ENCODE assay signal across 10 cellular contexts in genomic region chr4:41963105-41963504, GRCh38. TPM values are rescaled to one million over a fixed set of nuclear protein-coding genes. Genes with fewer than 3 reads are reported as not detected.
DNase-seq lines count a peak whose midpoint lies in the region; ATAC-seq and TF ChIP-seq lines count a peak whose summit lies in the region.
"Had no signal": no experiment of that assay in that cellular context is flagged by ENCODE, and none has a peak within 500 bp of the region (broad histone marks: within the 10 kb centered on the region; RNA-seq: fewer than 3 reads in every experiment).

No MANE protein-coding gene starts in this region.

- H3K4me3 Mint-ChIP-seq in chondrocyte (ENCODE audit: unreplicated experiment) (no peak overlapping the region), osteocyte (ENCODE audit: unreplicated experiment) (no peak overlapping the region)
- H3K4me3 Mint-ChIP-seq: activated naive CD4-positive, alpha-beta T cell treated with anti-CD3 and anti-CD28 coated beads for 36 hours had no signal

- ATAC-seq in stimulated activated naive CD8-positive, alpha-beta T cell treated with anti-CD3 and anti-CD28 coated beads, Interleukin-15, Interleukin-2, amounts not matched to agents 100 U/mL and 50 U/mL, for 24 hours: no peak

- H3K36me3 ChIP-seq in H7 (replicated peaks; ENCODE audit: control insufficient read depth, insufficient read depth, low read length): no peaks in the 10 kb centered on the region; the same call in 1 of the 2 replicates

- DNase-seq in NCI-H2227 (lab: John Stamatoyannopoulos, UW; ENCODE audit: unreplicated experiment): peak; percentile 7
- no peak for DNase-seq in NCI-H2227 treated with DMSO at 0.1 percent for 48 hours (lab: John Stamatoyannopoulos, UW)
- DNase-seq in LNCaP clone FGC (ENCODE audit: low read depth): no peak
- DNase-seq in chondrocyte (ENCODE audit: low spot score): no peak
- no peak for DNase-seq in osteocyte (ENCODE audit: extremely low spot score, unreplicated experiment)
- DNase-seq in H7: no peak
- no peak for DNase-seq in stimulated activated naive CD8-positive, alpha-beta T cell treated with anti-CD3 and anti-CD28 coated beads, Interleukin-15, Interleukin-2, amounts not matched to agents 100 U/mL and 50 U/mL, for 24 hours
- DNase-seq in AG08396 (ENCODE audit: low spot score): no peak
- DNase-seq: activated naive CD4-positive, alpha-beta T cell treated with anti-CD3 and anti-CD28 coated beads for 36 hours had no signal

- H3K27me3 Mint-ChIP-seq in chondrocyte (ENCODE audit: low read depth): no peaks in the 10 kb centered on the region
- no peaks in the 10 kb centered on the region for H3K27me3 Mint-ChIP-seq in osteocyte (ENCODE audit: unreplicated experiment)

- H3K27me3 ChIP-seq in H7 (ENCODE audit: control insufficient read depth, insufficient read depth, low read length): no peaks in the 10 kb centered on the region
- H3K27me3 ChIP-seq: BLaER1 treated with 17β-estradiol and CSF1 and Interleukin-3, amounts not matched to agents 10 nM and 100 nM had no signal

- H3K9me3 Mint-ChIP-seq in chondrocyte (ENCODE audit: low read depth): peaks cover 3% of the 10 kb centered on the region
- H3K9me3 Mint-ChIP-seq in osteocyte (ENCODE audit: unreplicated experiment): peaks cover 1% of the 10 kb centered on the region

- peaks cover 1% of the 10 kb centered on the region for H3K36me3 Mint-ChIP-seq in chondrocyte (ENCODE audit: low read depth)
- H3K36me3 Mint-ChIP-seq in osteocyte (ENCODE audit: unreplicated experiment): no peaks in the 10 kb centered on the region

- no peak overlapping the region for H3K4me3 ChIP-seq in LNCaP clone FGC (ENCODE audit: low read depth, low read length)
- no peak overlapping the region for H3K4me3 ChIP-seq in H7 (ENCODE audit: insufficient read depth, low read depth, low read length)
- H3K4me3 ChIP-seq: BLaER1 treated with 17β-estradiol and CSF1 and Interleukin-3, amounts not matched to agents 10 nM and 100 nM had no signal

- no peak overlapping the region for H3K27ac Mint-ChIP-seq in chondrocyte (ENCODE audit: unreplicated experiment)
- H3K27ac Mint-ChIP-seq in osteocyte (ENCODE audit: unreplicated experiment): no peak overlapping the region
- H3K27ac Mint-ChIP-seq: activated naive CD4-positive, alpha-beta T cell treated with anti-CD3 and anti-CD28 coated beads for 36 hours had no signal

- TF ChIP-seq CTCF in LNCaP clone FGC (IDR thresholded peaks at IDR 0.05; ENCODE audit: control insufficient read depth, extremely low read depth, insufficient read depth) (peak; percentile 44), chondrocyte (IDR thresholded peaks at IDR 0.05) (peak; percentile 77), osteocyte (IDR thresholded peaks at IDR 0.05) (peak; percentile 42)

- no peaks in the 10 kb centered on the region for H3K4me1 Mint-ChIP-seq in chondrocyte (ENCODE audit: low read depth)
- no peaks in the 10 kb centered on the region for H3K4me1 Mint-ChIP-seq in osteocyte (ENCODE audit: unreplicated experiment)

RNA-seq across cellular contexts. Expression of gene DCAF4L1, which starts 18.5 kb away (rescaled TPM):
- 0.10 to 0.24 TPM in 2 of 3 replicates, not detected in the other for total RNA-seq in chondrocyte
- not detected in 2 replicates for total RNA-seq in osteocyte
- total RNA-seq in H7 (2014; rRNA removed; shearing (Covaris generic)): 0.14 and 0.37 TPM in 2 replicates

RNA-seq across cellular contexts. Expression of gene SLC30A9, which starts 27.2 kb away (rescaled TPM):
- total RNA-seq in chondrocyte (44.6 to 49.0 TPM (median 47.9 TPM) in 3 replicates), osteocyte (51.5 and 56.2 TPM in 2 replicates)
- 55.5 and 64.7 TPM in 2 replicates for total RNA-seq in H7 (2014; rRNA removed; shearing (Covaris generic))

RNA-seq across cellular contexts. Expression of gene TMEM33, which starts 27.9 kb away (rescaled TPM):
- total RNA-seq in chondrocyte (49.9 to 53.1 TPM (median 50.8 TPM) in 3 replicates), osteocyte (54.8 and 59.1 TPM in 2 replicates)
- total RNA-seq in H7 (2014; rRNA removed; shearing (Covaris generic)): 42.7 and 61.7 TPM in 2 replicates
